ENCODE assay signal across 8 cellular contexts in the genomic region with DNA sequence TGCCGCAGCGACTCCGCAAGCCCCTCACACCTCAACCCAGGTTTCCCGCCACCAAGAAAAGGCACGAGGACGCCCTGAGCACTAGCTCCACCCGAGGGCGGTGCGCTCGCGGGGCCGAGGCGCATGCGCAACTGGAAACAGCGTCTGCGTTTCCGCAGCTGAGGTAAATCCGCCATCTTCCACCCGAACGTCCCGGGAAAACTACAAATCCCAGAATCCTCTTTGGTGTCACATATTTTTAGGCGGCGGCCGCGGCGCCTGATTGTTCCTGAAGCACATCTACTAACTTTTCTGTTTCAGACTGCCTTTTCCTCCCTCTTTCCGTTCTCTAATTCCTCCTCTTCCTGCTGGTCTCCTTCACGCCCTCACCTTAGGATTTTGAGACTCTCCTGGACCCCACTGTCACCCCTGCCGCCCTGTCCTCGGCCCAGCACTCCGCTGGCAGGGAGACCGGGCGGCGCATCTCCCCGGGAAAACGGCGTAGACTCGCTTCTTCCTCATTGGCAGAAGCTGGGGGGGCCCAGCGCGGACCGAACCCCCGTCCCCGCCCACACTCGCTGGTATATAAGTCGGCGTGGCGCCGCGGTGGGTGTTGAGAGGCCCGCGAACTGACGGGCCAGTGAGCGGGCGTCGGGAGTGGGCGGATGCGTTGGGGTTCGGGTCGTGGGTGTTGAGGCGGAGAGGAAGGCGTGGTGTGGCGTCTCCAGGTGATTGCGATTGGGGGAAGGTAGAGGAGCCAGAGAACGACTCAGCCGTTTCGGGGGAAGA. TPM values are rescaled to one million over a fixed set of nuclear protein-coding genes. Genes with fewer than 3 reads are reported as not detected.
A peak's percentile ranks its signal among the peaks of the same experiment; 100 is the strongest.
DNase-seq lines count a peak whose midpoint lies in the region; ATAC-seq and TF ChIP-seq lines count a peak whose summit lies in the region.

A gene with protein sequence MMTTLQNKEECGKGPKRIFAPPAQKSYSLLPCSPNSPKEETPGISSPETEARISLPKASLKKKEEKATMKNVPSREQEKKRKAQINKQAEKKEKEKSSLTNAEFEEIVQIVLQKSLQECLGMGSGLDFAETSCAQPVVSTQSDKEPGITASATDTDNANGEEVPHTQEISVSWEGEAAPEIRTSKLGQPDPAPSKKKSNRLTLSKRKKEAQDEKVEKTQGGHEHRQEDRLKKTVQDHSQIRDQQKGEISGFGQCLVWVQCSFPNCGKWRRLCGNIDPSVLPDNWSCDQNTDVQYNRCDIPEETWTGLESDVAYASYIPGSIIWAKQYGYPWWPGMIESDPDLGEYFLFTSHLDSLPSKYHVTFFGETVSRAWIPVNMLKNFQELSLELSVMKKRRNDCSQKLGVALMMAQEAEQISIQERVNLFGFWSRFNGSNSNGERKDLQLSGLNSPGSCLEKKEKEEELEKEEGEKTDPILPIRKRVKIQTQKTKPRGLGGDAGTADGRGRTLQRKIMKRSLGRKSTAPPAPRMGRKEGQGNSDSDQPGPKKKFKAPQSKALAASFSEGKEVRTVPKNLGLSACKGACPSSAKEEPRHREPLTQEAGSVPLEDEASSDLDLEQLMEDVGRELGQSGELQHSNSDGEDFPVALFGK (minus strand): TSS at position 505 of the 768 bp plus-strand sequence. CDS start 8,054 bp downstream, outside the sequence.

- peaks cover 0 to 26% (median 7%) of the 10 kb centered on the region in 3 donors for H3K36me3 Mint-ChIP-seq in naive thymus-derived CD8-positive, alpha-beta T cell
- H3K36me3 Mint-ChIP-seq in stimulated activated naive B cell treated with anti-CD40 and anti-IgM and Interleukin-4, amounts not matched to agents 10 μg/mL and 1 μg/mL and 100 μg/mL, for 72 hours, result peaks cover 31 to 42% of the 10 kb centered on the region in 2 donors

- H3K4me3 ChIP-seq in DOHH2 (ENCODE audit: low read length) (peak within 1 kb of the TSS; percentile 77), LNCaP clone FGC (ENCODE audit: low read depth, low read length) (peak within 1 kb of the TSS; percentile 92)

- peaks cover 26 to 51% (median 46%) of the 10 kb centered on the region in 4 donors for H3K4me1 Mint-ChIP-seq in naive thymus-derived CD8-positive, alpha-beta T cell
- peaks cover 37 to 61% of the 10 kb centered on the region in 2 donors for H3K4me1 Mint-ChIP-seq in stimulated activated naive B cell treated with anti-CD40 and anti-IgM and Interleukin-4, amounts not matched to agents 10 μg/mL and 1 μg/mL and 100 μg/mL, for 72 hours

- H3K27me3 Mint-ChIP-seq in naive thymus-derived CD8-positive, alpha-beta T cell, result peaks cover 0 to 11% (median 0%) of the 10 kb centered on the region in 5 donors
- peaks cover 6% of the 10 kb centered on the region in 2 donors for H3K27me3 Mint-ChIP-seq in stimulated activated naive B cell treated with anti-CD40 and anti-IgM and Interleukin-4, amounts not matched to agents 10 μg/mL and 1 μg/mL and 100 μg/mL, for 72 hours

- peaks cover 11% of the 10 kb centered on the region; the same call in 1 of the 2 replicates for H4K20me1 ChIP-seq in DOHH2 (ENCODE audit: control insufficient read depth, insufficient read depth, low read depth, low read length)

- H3K9me3 Mint-ChIP-seq in naive thymus-derived CD8-positive, alpha-beta T cell, result peaks cover 0 to 5% (median 0%) of the 10 kb centered on the region in 9 donors
- peaks cover 0 to 4% of the 10 kb centered on the region in 2 donors for H3K9me3 Mint-ChIP-seq in stimulated activated naive B cell treated with anti-CD40 and anti-IgM and Interleukin-4, amounts not matched to agents 10 μg/mL and 1 μg/mL and 100 μg/mL, for 72 hours

- H3K9me2 ChIP-seq in DOHH2 (replicated peaks; ENCODE audit: control insufficient read depth, low read length), result no peaks in the 10 kb centered on the region

- DNase-seq in GOT3 (lab: John Stamatoyannopoulos, UW) (peak; percentile 87), LNCaP clone FGC (ENCODE audit: low read depth) (peak; percentile 95), RWPE1 (ENCODE audit: low spot score) (peak; percentile 96), fibroblast of peridontal ligament (ENCODE audit: extremely low read depth) (peak; percentile 99)
- DNase-seq in activated T-helper 9 cell treated with anti-CD3 and anti-CD28 coated beads, Interleukin-2, amount 50 U/mL, for 16 hours (ENCODE audit: low read depth), result peak; percentile 93
- DNase-seq in naive thymus-derived CD8-positive, alpha-beta T cell, result peak; percentile 93 to 99 (median 96)
- DNase-seq in stimulated activated naive B cell treated with anti-CD40 and anti-IgM and Interleukin-4, amounts not matched to agents 10 μg/mL and 1 μg/mL and 100 μg/mL, for 72 hours, result peak; percentile 96

- H3K27ac ChIP-seq in DOHH2 (ENCODE audit: low read depth, low read length) (peak within 1 kb of the TSS; percentile 89), RWPE1 (peak within 1 kb of the TSS; percentile 95)

- H3K4me3 Mint-ChIP-seq in naive thymus-derived CD8-positive, alpha-beta T cell, result peak within 1 kb of the TSS; percentile 89 to 100 (median 99)
- H3K4me3 Mint-ChIP-seq in stimulated activated naive B cell treated with anti-CD40 and anti-IgM and Interleukin-4, amounts not matched to agents 10 μg/mL and 1 μg/mL and 100 μg/mL, for 72 hours, result peak within 1 kb of the TSS; percentile 90 to 95

- peaks cover 36% of the 10 kb centered on the region for H3K36me3 ChIP-seq in DOHH2 (ENCODE audit: control insufficient read depth, low read length)

- peaks cover 36% of the 10 kb centered on the region for H3K4me1 ChIP-seq in DOHH2 (ENCODE audit: control insufficient read depth, low read length)

- CTCF ChIA-PET in RWPE1 (lab: Yijun Ruan, JAX), result no interaction called here

- H3K27me3 ChIP-seq in DOHH2 (ENCODE audit: control insufficient read depth, low read length), result no peaks in the 10 kb centered on the region

- H3F3A ChIP-seq in DOHH2 (ENCODE audit: control insufficient read depth, insufficient read depth), result peaks cover 40% of the 10 kb centered on the region

- TF ChIP-seq CTCF in DOHH2 (IDR thresholded peaks at IDR 0.05; ENCODE audit: low read depth, low read length, poor library complexity, severe bottlenecking) (no peak), LNCaP clone FGC (IDR thresholded peaks at IDR 0.05; ENCODE audit: control insufficient read depth, extremely low read depth, insufficient read depth) (no peak), RWPE1 (conservative IDR thresholded peaks at IDR 0.05; ENCODE audit: low read depth) (no peak)

- H3K79me2 ChIP-seq in DOHH2 (ENCODE audit: control insufficient read depth, low read length), result peaks cover 37% of the 10 kb centered on the region

- POLR2A ChIA-PET in RWPE1 (lab: Yijun Ruan, JAX; ENCODE audit: low non-redundant PET), result interaction anchor here (0.5 to 1.2 kb wide), 7 partner anchors 9 to 1005 kb away, joined by 3 to 7 read pairs (median 3); a partner anchor contains a TSS
- POLR2A ChIA-PET in naive thymus-derived CD8-positive, alpha-beta T cell (lab: Charles Lee), result interaction anchor here (0.5 to 4.2 kb wide), 60 partner anchors 9 to 1998 kb away, joined by 3 to 72 read pairs (median 5); a partner anchor contains a TSS

- peaks cover 5% of the 10 kb centered on the region for H3K9me3 ChIP-seq in DOHH2 (ENCODE audit: control insufficient read depth, insufficient read depth, low read length)

- peak within 1 kb of the TSS; percentile 99 to 100 (median 100) for H3K27ac Mint-ChIP-seq in naive thymus-derived CD8-positive, alpha-beta T cell
- peak within 1 kb of the TSS; percentile 100 for H3K27ac Mint-ChIP-seq in stimulated activated naive B cell treated with anti-CD40 and anti-IgM and Interleukin-4, amounts not matched to agents 10 μg/mL and 1 μg/mL and 100 μg/mL, for 72 hours

- peak; percentile 61 to 64 for ATAC-seq in naive thymus-derived CD8-positive, alpha-beta T cell
- ATAC-seq in stimulated activated naive B cell treated with anti-CD40 and anti-IgM and Interleukin-4, amounts not matched to agents 10 μg/mL and 1 μg/mL and 100 μg/mL, for 72 hours (replicated peaks), result peak; percentile 55

- H3K4me2 ChIP-seq in DOHH2 (ENCODE audit: low read length), result peak within 1 kb of the TSS; percentile 83

RNA-seq across cellular contexts. Expression of the gene that starts here (rescaled TPM):
- total RNA-seq in naive thymus-derived CD8-positive, alpha-beta T cell, result 10 to 100 TPM; 15.6 to 18.4 TPM
- 1 to 10 TPM; 3.1 to 9.3 (median 5.5) TPM for polyA plus RNA-seq in naive thymus-derived CD8-positive, alpha-beta T cell

Comparison
In these comparisons a context has a peak if more than half of its experiments do, and no peak if none do; other contexts are left out.
1. Peak in every context shown above with its lines: DNase-seq, ATAC-seq, H3K4me3 ChIP-seq and H3K27ac ChIP-seq.